ENCODE assay signal across 8 cellular contexts in the genomic region with DNA sequence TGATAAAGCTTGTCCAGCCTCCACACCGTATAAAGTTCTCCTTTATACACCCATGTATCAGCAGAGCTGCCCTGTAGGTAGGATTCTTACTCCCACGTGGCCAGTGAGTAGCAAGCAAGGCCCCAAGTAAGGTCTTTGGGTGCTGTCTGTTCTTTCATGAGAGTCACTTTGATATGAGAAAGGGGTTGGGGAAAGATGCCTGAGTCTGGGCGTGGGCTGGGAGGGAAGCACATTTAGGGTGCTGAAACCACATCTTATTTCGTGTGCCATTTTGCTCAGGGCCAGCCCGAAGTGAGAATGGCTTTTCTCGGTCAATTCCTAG. TPM values are rescaled to one million over a fixed set of nuclear protein-coding genes. Genes with fewer than 3 reads are reported as not detected.
DNase-seq lines count a peak whose midpoint lies in the region; ATAC-seq, FAIRE-seq and TF ChIP-seq lines count a peak whose summit lies in the region.

No MANE protein-coding gene starts in this region.

- peaks cover 64% of the 10 kb centered on the region for H3K79me2 ChIP-seq in DOHH2 (ENCODE audit: control insufficient read depth, low read length)
- H3K79me2 ChIP-seq in OCI-LY3 (ENCODE audit: low read length): peaks cover 30% of the 10 kb centered on the region
- no peaks in the 10 kb centered on the region for H3K79me2 ChIP-seq in H1 (ENCODE audit: control insufficient read depth in 1 of 2, insufficient read depth in 2 of 2, low read length in 2 of 2)

- FAIRE-seq in H1 (lab: Jason Lieb, UNC): no peak

- H2BK12ac ChIP-seq in H1 (ENCODE audit: low read depth, low read length): 0 out of 2 replicates have a peak overlapping the region, but pooled peaks have one; percentile 88

- no peak for TF ChIP-seq CTCF in DOHH2 (IDR thresholded peaks at IDR 0.05; ENCODE audit: low read depth, low read length, poor library complexity, severe bottlenecking)
- no peak for TF ChIP-seq CTCF in OCI-LY3 (IDR thresholded peaks at IDR 0.05; ENCODE audit: low read depth, low read length)
- no peak for TF ChIP-seq CTCF in H1 (IDR thresholded peaks at IDR 0.05; ENCODE audit: control extremely low read depth in 1 of 3, insufficient read depth in 1 of 3, low read depth in 1 of 3, low read length in 3 of 3)

- DNase-seq in H1 (ENCODE audit: low read depth in 1 of 2, low spot score in 2 of 2): no peak
- no peak for DNase-seq in skeletal muscle cell (ENCODE audit: low read depth)
- DNase-seq in activated CD4-positive, CD25-positive, alpha-beta regulatory T cell treated with anti-CD3 and anti-CD28 coated beads, Interleukin-2, amount 50 U/mL, for 72 hours: no peak
- no peak for DNase-seq in iPS-NIHi7 (ENCODE audit: extremely low spot score)

- H4K20me1 ChIP-seq in DOHH2 (ENCODE audit: control insufficient read depth, insufficient read depth, low read depth, low read length) (peaks cover 2% of the 10 kb centered on the region; the same call in 1 of the 2 replicates), OCI-LY3 (ENCODE audit: insufficient read depth, low read length) (peaks cover 4% of the 10 kb centered on the region; the same call in 1 of the 2 replicates), H1 (replicated peaks in 1 of 2; ENCODE audit: control insufficient read depth in 1 of 2, insufficient read depth in 2 of 2, low read length in 2 of 2) (no peaks in the 10 kb centered on the region)

- no peak for ATAC-seq in GM21381 (IDR thresholded peaks at IDR 0.05; ENCODE audit: unreplicated experiment)
- no peak for ATAC-seq in GM19395 (IDR thresholded peaks at IDR 0.05; ENCODE audit: unreplicated experiment)

- no peak overlapping the region for H2BK5ac ChIP-seq in H1 (ENCODE audit: low read depth, low read length)

- H3K9ac ChIP-seq in OCI-LY3 (ENCODE audit: low read length) (peak overlapping the region; percentile 87), H1 (replicated peaks in 1 of 4; ENCODE audit: extremely low read depth in 1 of 4, low read depth in 3 of 4, low read length in 3 of 4) (peak overlapping the region in 2 of 4 experiments; percentile 23 to 58; a peak in 3 of 7 replicates)

- no peak overlapping the region for H2BK15ac ChIP-seq in H1 (ENCODE audit: low read length)

- no peaks in the 10 kb centered on the region for H3K27me3 ChIP-seq in DOHH2 (ENCODE audit: control insufficient read depth, low read length)
- peaks cover 21% of the 10 kb centered on the region for H3K27me3 ChIP-seq in OCI-LY3 (ENCODE audit: low read depth, low read length)
- peaks cover 3 to 44% (median 33%) of the 10 kb centered on the region in 4 experiments for H3K27me3 ChIP-seq in H1 (replicated peaks in 1 of 4; ENCODE audit: control insufficient read depth in 3 of 4, extremely low read depth in 1 of 4, insufficient read depth in 3 of 4, low read length in 3 of 4)

- peaks cover 62% of the 10 kb centered on the region for H3K4me1 ChIP-seq in DOHH2 (ENCODE audit: control insufficient read depth, low read length)
- peaks cover 38% of the 10 kb centered on the region for H3K4me1 ChIP-seq in OCI-LY3 (ENCODE audit: low read length)
- peaks cover 3 to 9% (median 3%) of the 10 kb centered on the region in 4 experiments for H3K4me1 ChIP-seq in H1 (replicated peaks in 1 of 4; ENCODE audit: control insufficient read depth in 3 of 4, insufficient read depth in 4 of 4, low read length in 3 of 4)

- H3K27ac ChIP-seq in DOHH2 (ENCODE audit: low read depth, low read length) (peak overlapping the region; percentile 55), OCI-LY3 (ENCODE audit: low read length) (peak overlapping the region; percentile 37; the same call in 1 of the 2 replicates), H1 (ENCODE audit: low read depth, low read length) (no peak overlapping the region)

- WGBS in H1 (ENCODE audit: extremely low coverage in 1 of 2, insufficient coverage in 1 of 2, insufficient read length in 1 of 2, insufficient replicate concordance in 2 of 2, low coverage in 1 of 2, low lambda C conversion rate in 2 of 2, missing lambda C conversion rate in 1 of 2), 2 experiments: 24% methylated on average over 6 of the region's 6 CpGs; no CpG with 5 or more reads in 1 of the 2 experiments

- H3K79me1 ChIP-seq in H1 (ENCODE audit: low read depth, low read length): peaks cover 2% of the 10 kb centered on the region; the same call in 1 of the 2 replicates

- no peak for TF ChIP-seq POLR2A in H1 (IDR thresholded peaks at IDR 0.05; ENCODE audit: control extremely low read depth in 1 of 2, low read depth in 2 of 2, low read length in 2 of 2)

- H3K9me2 ChIP-seq in DOHH2 (replicated peaks; ENCODE audit: control insufficient read depth, low read length): no peaks in the 10 kb centered on the region

- no peaks in the 10 kb centered on the region for H3K9me3 ChIP-seq in DOHH2 (ENCODE audit: control insufficient read depth, insufficient read depth, low read length)
- no peaks in the 10 kb centered on the region for H3K9me3 ChIP-seq in OCI-LY3 (ENCODE audit: insufficient read depth, low read length)
- H3K9me3 ChIP-seq in H1 (ENCODE audit: insufficient read depth in 2 of 2, low read depth in 1 of 2, low read length in 1 of 2): no peaks in the 10 kb centered on the region

- no peak overlapping the region for H2BK120ac ChIP-seq in H1 (replicated peaks; ENCODE audit: low read depth, low read length)

- H3K56ac ChIP-seq in H1 (replicated peaks; ENCODE audit: insufficient read length, low read depth, low read length): no peak overlapping the region

- H3K4ac ChIP-seq in H1 (replicated peaks; ENCODE audit: insufficient read length, low read depth, low read length): no peak overlapping the region

- CTCF ChIA-PET in H1 (lab: Charles Lee; ENCODE audit: partially characterized antibody): interaction anchor here (0.9 to 1.5 kb wide), 3 partner anchors 9 to 215 kb away, joined by 3 read pairs; no protein-coding TSS in a partner anchor

- H2AFZ ChIP-seq in OCI-LY3 (ENCODE audit: low read depth, low read length): peak overlapping the region; percentile 82
- H2AFZ ChIP-seq in H1 (ENCODE audit: low read length): peak overlapping the region; percentile 67

- H3K23me2 ChIP-seq in H1 (ENCODE audit: low read depth, low read length): peaks cover 19% of the 10 kb centered on the region; the same call in 1 of the 2 replicates

- POLR2A ChIA-PET in H1 (lab: Charles Lee; ENCODE audit: partially characterized antibody): interaction anchor here (0.5 to 3.1 kb wide), 6 partner anchors 9 to 198 kb away, joined by 3 to 26 read pairs (median 4); partner anchors contain the start of gene NCAPH

- no peak for TF ChIP-seq EP300 in H1 (IDR thresholded peaks at IDR 0.05; ENCODE audit: borderline replicate concordance in 1 of 2, low read depth in 2 of 2, low read length in 2 of 2)

- H4K91ac ChIP-seq in H1 (replicated peaks; ENCODE audit: insufficient read length, low read length): no peak overlapping the region

- no peak overlapping the region for H3K14ac ChIP-seq in H1 (ENCODE audit: insufficient read length)

- H3K23ac ChIP-seq in H1 (ENCODE audit: insufficient read length): no peak overlapping the region

- peaks cover 15% of the 10 kb centered on the region for H3F3A ChIP-seq in DOHH2 (ENCODE audit: control insufficient read depth, insufficient read depth)

- H3K4me2 ChIP-seq in DOHH2 (ENCODE audit: low read length) (peak overlapping the region; percentile 84), OCI-LY3 (ENCODE audit: low read length) (peak overlapping the region; percentile 82), H1 (ENCODE audit: insufficient read depth in 1 of 2, low read depth in 2 of 2, low read length in 2 of 2) (peak overlapping the region; percentile 81 to 82)

- H4K8ac ChIP-seq in H1 (ENCODE audit: extremely low read depth, insufficient read depth, low read length): no peak overlapping the region; the same call in 1 of the 2 replicates

- TF ChIP-seq RAD21 in H1 (IDR thresholded peaks at IDR 0.05 in 1 of 2, conservative IDR thresholded peaks at IDR 0.05 in 1 of 2; ENCODE audit: low read depth in 2 of 2, low read length in 2 of 2): no peak

- no peak overlapping the region; the same call in none of the 2 replicates for H3K18ac ChIP-seq in H1 (ENCODE audit: extremely low read depth, low read length)

- H3K36me3 ChIP-seq in DOHH2 (ENCODE audit: control insufficient read depth, low read length) (peaks cover 39% of the 10 kb centered on the region), OCI-LY3 (replicated peaks; ENCODE audit: low read depth, low read length) (peaks cover 24% of the 10 kb centered on the region), H1 (ENCODE audit: control insufficient read depth in 2 of 4, insufficient read depth in 4 of 4, low read length in 3 of 4) (peaks cover 0 to 4% (median 2%) of the 10 kb centered on the region in 4 experiments; a peak in 3 of 8 replicates)

- no peak overlapping the region for H2BK20ac ChIP-seq in H1 (ENCODE audit: low read length)

- H3K4me3 ChIP-seq in DOHH2 (ENCODE audit: low read length) (peak overlapping the region; percentile 89), OCI-LY3 (ENCODE audit: low read length) (peak overlapping the region; percentile 83), H1 (ENCODE audit: extremely low read depth in 1 of 4, insufficient read depth in 2 of 4, low read depth in 3 of 4, low read length in 4 of 4) (peak overlapping the region; percentile 40 to 64 (median 62)), skeletal muscle cell (ENCODE audit: low read depth, low read length) (peak overlapping the region; percentile 52)

- H2AK5ac ChIP-seq in H1 (ENCODE audit: low read depth, low read length): no peak overlapping the region

- no peak overlapping the region for H4K5ac ChIP-seq in H1 (ENCODE audit: insufficient read length, low read depth, low read length)

RNA-seq across cellular contexts. Expression of gene ITPRIPL1, which starts 0.4 kb away (rescaled TPM):
- 16.1 and 17.1 TPM in 2 replicates for total RNA-seq in H1 (2021; fragmentation: NEBNext Ultra II Directional; extraction: Animal tissue kit (Norgen Biotek cat#: 25700))
- polyA plus RNA-seq in H1 (2011; rRNA removed): 10.6 and 11.7 TPM in 2 replicates
- polyA plus RNA-seq in H1 (2011; cell fraction: cytosol; rRNA removed): 9.4 TPM
- 9.1 TPM for polyA plus RNA-seq in H1 (2011; cell fraction: nucleus; rRNA removed)
- 9.1 to 12.1 TPM (median 10.8 TPM) in 4 replicates for polyA plus RNA-seq in H1 (2012, experiment 1 of 2)
- 8.0 TPM for polyA plus RNA-seq in H1 (2012, experiment 2 of 2)
- polyA plus RNA-seq in H1 (2013, experiment 1 of 2): 12.0 TPM
- polyA plus RNA-seq in H1 (2013, experiment 2 of 2): 12.6 TPM
- 13.1 and 15.6 TPM in 2 replicates for polyA minus RNA-seq in H1 (2011; rRNA and poly(A)+ RNA removed)
- polyA minus RNA-seq in H1 (2011; cell fraction: cytosol; rRNA and poly(A)+ RNA removed): 7.6 TPM
- 7.1 TPM for polyA minus RNA-seq in H1 (2011; cell fraction: nucleus; rRNA and poly(A)+ RNA removed)

RNA-seq across cellular contexts. Expression of gene NCAPH, which starts 10.9 kb away (rescaled TPM):
- 55.7 and 63.1 TPM in 2 replicates for total RNA-seq in H1 (2021; fragmentation: NEBNext Ultra II Directional; extraction: Animal tissue kit (Norgen Biotek cat#: 25700))
- polyA plus RNA-seq in H1 (2011; rRNA removed): 43.8 and 46.6 TPM in 2 replicates
- polyA plus RNA-seq in H1 (2011; cell fraction: cytosol; rRNA removed): 46.7 TPM
- 41.8 TPM for polyA plus RNA-seq in H1 (2011; cell fraction: nucleus; rRNA removed)
- 46.3 to 53.8 TPM (median 50.9 TPM) in 4 replicates for polyA plus RNA-seq in H1 (2012, experiment 1 of 2)
- polyA plus RNA-seq in H1 (2012, experiment 2 of 2): 17.3 TPM
- 38.4 TPM for polyA plus RNA-seq in H1 (2013, experiment 1 of 2)
- 37.9 TPM for polyA plus RNA-seq in H1 (2013, experiment 2 of 2)
- polyA minus RNA-seq in H1 (2011; rRNA and poly(A)+ RNA removed): 45.3 and 46.0 TPM in 2 replicates
- polyA minus RNA-seq in H1 (2011; cell fraction: cytosol; rRNA and poly(A)+ RNA removed): 31.8 TPM
- 27.8 TPM for polyA minus RNA-seq in H1 (2011; cell fraction: nucleus; rRNA and poly(A)+ RNA removed)

RNA-seq across cellular contexts. Expression of gene SNRNP200, which starts 19.3 kb away (rescaled TPM):
- total RNA-seq in H1 (2021; fragmentation: NEBNext Ultra II Directional; extraction: Animal tissue kit (Norgen Biotek cat#: 25700)): 190 and 199 TPM in 2 replicates
- 289 and 302 TPM in 2 replicates for polyA plus RNA-seq in H1 (2011; rRNA removed)
- 285 TPM for polyA plus RNA-seq in H1 (2011; cell fraction: cytosol; rRNA removed)
- polyA plus RNA-seq in H1 (2011; cell fraction: nucleus; rRNA removed): 577 TPM
- polyA plus RNA-seq in H1 (2012, experiment 1 of 2): 182 to 258 TPM (median 247 TPM) in 4 replicates
- 34.1 TPM for polyA plus RNA-seq in H1 (2012, experiment 2 of 2)
- polyA plus RNA-seq in H1 (2013, experiment 1 of 2): 88.0 TPM
- 74.0 TPM for polyA plus RNA-seq in H1 (2013, experiment 2 of 2)
- polyA minus RNA-seq in H1 (2011; rRNA and poly(A)+ RNA removed): 522 and 583 TPM in 2 replicates
- polyA minus RNA-seq in H1 (2011; cell fraction: cytosol; rRNA and poly(A)+ RNA removed): 178 TPM
- polyA minus RNA-seq in H1 (2011; cell fraction: nucleus; rRNA and poly(A)+ RNA removed): 183 TPM

RNA-seq across cellular contexts. Expression of gene CIAO1, which starts 58.7 kb away (rescaled TPM):
- total RNA-seq in H1 (2021; fragmentation: NEBNext Ultra II Directional; extraction: Animal tissue kit (Norgen Biotek cat#: 25700)): 63.7 and 69.9 TPM in 2 replicates
- polyA plus RNA-seq in H1 (2011; rRNA removed): 99.2 and 113 TPM in 2 replicates
- polyA plus RNA-seq in H1 (2011; cell fraction: cytosol; rRNA removed): 110 TPM
- polyA plus RNA-seq in H1 (2011; cell fraction: nucleus; rRNA removed): 89.6 TPM
- polyA plus RNA-seq in H1 (2012, experiment 1 of 2): 56.8 to 65.7 TPM (median 60.0 TPM) in 4 replicates
- 58.6 TPM for polyA plus RNA-seq in H1 (2012, experiment 2 of 2)
- polyA plus RNA-seq in H1 (2013, experiment 1 of 2): 40.7 TPM
- 38.5 TPM for polyA plus RNA-seq in H1 (2013, experiment 2 of 2)
- 124 and 131 TPM in 2 replicates for polyA minus RNA-seq in H1 (2011; rRNA and poly(A)+ RNA removed)
- polyA minus RNA-seq in H1 (2011; cell fraction: cytosol; rRNA and poly(A)+ RNA removed): 51.7 TPM
- polyA minus RNA-seq in H1 (2011; cell fraction: nucleus; rRNA and poly(A)+ RNA removed): 51.3 TPM

RNA-seq across cellular contexts. Expression of gene TMEM127, which starts 58.9 kb away (rescaled TPM):
- total RNA-seq in H1 (2021; fragmentation: NEBNext Ultra II Directional; extraction: Animal tissue kit (Norgen Biotek cat#: 25700)): 25.0 and 25.4 TPM in 2 replicates
- polyA plus RNA-seq in H1 (2011; rRNA removed): 41.0 and 45.1 TPM in 2 replicates
- polyA plus RNA-seq in H1 (2011; cell fraction: cytosol; rRNA removed): 18.7 TPM
- 27.6 TPM for polyA plus RNA-seq in H1 (2011; cell fraction: nucleus; rRNA removed)
- 16.6 to 20.6 TPM (median 18.4 TPM) in 4 replicates for polyA plus RNA-seq in H1 (2012, experiment 1 of 2)
- 14.4 TPM for polyA plus RNA-seq in H1 (2012, experiment 2 of 2)
- polyA plus RNA-seq in H1 (2013, experiment 1 of 2): 26.3 TPM
- polyA plus RNA-seq in H1 (2013, experiment 2 of 2): 30.3 TPM
- 35.4 and 37.9 TPM in 2 replicates for polyA minus RNA-seq in H1 (2011; rRNA and poly(A)+ RNA removed)
- polyA minus RNA-seq in H1 (2011; cell fraction: cytosol; rRNA and poly(A)+ RNA removed): 15.1 TPM
- 12.3 TPM for polyA minus RNA-seq in H1 (2011; cell fraction: nucleus; rRNA and poly(A)+ RNA removed)
